Comparison of ENCODE assay signal across 14 cellular contexts in the genomic region with DNA sequence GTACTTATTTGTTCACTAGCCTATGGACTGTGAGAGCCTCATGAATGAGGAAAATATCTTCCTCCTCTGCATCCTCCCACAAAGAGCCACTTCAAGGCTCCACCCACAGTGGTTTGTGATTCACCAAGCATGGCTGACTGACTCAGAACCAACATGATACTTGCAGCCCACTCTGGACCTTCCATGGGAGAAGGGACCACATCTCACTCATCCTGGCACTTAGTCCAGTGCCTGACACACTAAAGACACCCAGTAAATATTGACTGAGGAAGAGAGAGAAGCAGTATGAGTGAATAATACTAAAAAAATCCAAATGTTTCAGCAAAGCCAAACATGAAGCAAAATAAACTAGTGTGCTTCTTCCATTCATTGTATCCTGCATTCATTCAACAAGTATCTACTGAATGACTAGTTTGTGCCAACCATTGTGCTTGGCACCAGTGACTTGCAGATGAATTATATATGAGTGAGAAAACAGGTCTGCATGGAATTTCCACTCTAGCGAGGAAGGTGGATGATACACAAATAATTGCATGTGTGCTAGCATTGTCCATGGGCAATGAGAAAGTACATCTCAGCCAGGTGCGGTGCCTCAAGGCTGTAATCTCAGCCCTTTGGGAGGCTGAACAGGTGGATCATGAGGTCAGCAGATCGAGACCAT. TPM values are rescaled to one million over a fixed set of nuclear protein-coding genes. Genes with fewer than 3 reads are reported as not detected.
DNase-seq lines count a peak whose midpoint lies in the region; ATAC-seq and TF ChIP-seq lines count a peak whose summit lies in the region.
"Had no signal": no experiment of that assay in that cellular context is flagged by ENCODE, and none has a peak within 500 bp of the region (broad histone marks: within the 10 kb centered on the region; RNA-seq: fewer than 3 reads in every experiment).

No MANE protein-coding gene starts in this region.

- H3K4me1 ChIP-seq in breast epithelium (no peaks in the 10 kb centered on the region), SJSA1 (replicated peaks) (peaks cover 60% of the 10 kb centered on the region), upper lobe of right lung (no peaks in the 10 kb centered on the region), right atrium auricular region (peaks cover 0 to under 1% of the 10 kb centered on the region in 2 donors)

- intact Hi-C loops in MCF 10A (cut with micrococcal nuclease): no loop called here
- intact Hi-C loops in breast epithelium (cut with DNase I; ENCODE audit: low total_unique reads): no loop called here
- intact Hi-C loops in upper lobe of right lung (cut with DNase I): no loop called here

- CTCF ChIA-PET in MCF 10A (lab: Yijun Ruan, JAX): no interaction called here

- peaks cover 36% of the 10 kb centered on the region for H3K36me3 Mint-ChIP-seq in MCF 10A (ENCODE audit: insufficient read depth, unreplicated experiment)

- peaks cover 11% of the 10 kb centered on the region for H3K9me3 Mint-ChIP-seq in MCF 10A (ENCODE audit: unreplicated experiment)
- H3K9me3 Mint-ChIP-seq: nephron had no signal

- POLR2A ChIA-PET in MCF 10A (lab: Yijun Ruan, JAX): interaction anchor here (0.6 to 1.6 kb wide), 3 partner anchors 9 to 47 kb away, joined by 3 to 4 read pairs (median 3); no protein-coding TSS in a partner anchor

- no peak for TF ChIP-seq CTCF in MCF 10A (IDR thresholded peaks at IDR 0.05; ENCODE audit: unreplicated experiment)
- no peak for TF ChIP-seq CTCF in breast epithelium (IDR thresholded peaks at IDR 0.05)
- no peak for TF ChIP-seq CTCF in fibroblast of pulmonary artery (IDR thresholded peaks at IDR 0.05; ENCODE audit: low read length, missing control alignments)
- TF ChIP-seq CTCF in upper lobe of right lung (IDR thresholded peaks at IDR 0.05): no peak
- TF ChIP-seq CTCF in right atrium auricular region (IDR thresholded peaks at IDR 0.05): no peak

- H3K4me3 Mint-ChIP-seq in MCF 10A (ENCODE audit: unreplicated experiment): no peak overlapping the region
- H3K4me3 Mint-ChIP-seq: nephron had no signal

- H3K4me1 Mint-ChIP-seq in MCF 10A (ENCODE audit: insufficient read depth, unreplicated experiment): peaks cover 68% of the 10 kb centered on the region

- H3K4me3 ChIP-seq in breast epithelium: no peak overlapping the region
- no peak overlapping the region for H3K4me3 ChIP-seq in SJSA1
- H3K4me3 ChIP-seq in fibroblast of pulmonary artery (replicated peaks; ENCODE audit: low read depth, low read length): no peak overlapping the region
- no peak overlapping the region for H3K4me3 ChIP-seq in upper lobe of right lung
- H3K4me3 ChIP-seq in right atrium auricular region: no peak overlapping the region
- H3K4me3 ChIP-seq: skin epidermis had no signal

- peak; percentile 28 for ATAC-seq in upper lobe of right lung
- ATAC-seq in GM21447 (IDR thresholded peaks at IDR 0.05; ENCODE audit: unreplicated experiment): no peak

- H3K9me3 ChIP-seq in breast epithelium (no peaks in the 10 kb centered on the region), SJSA1 (replicated peaks) (no peaks in the 10 kb centered on the region), upper lobe of right lung (no peaks in the 10 kb centered on the region), right atrium auricular region (no peaks in the 10 kb centered on the region)

- no TSS peak for BruUV-seq in MCF 10A (replicated peaks; lab: Mats Ljungman, UMichigan)

- peak overlapping the region; percentile 79 for H3K27ac Mint-ChIP-seq in MCF 10A (ENCODE audit: low read depth, unreplicated experiment)
- H3K27ac Mint-ChIP-seq: nephron had no signal

- no peaks in the 10 kb centered on the region for H3K36me3 ChIP-seq in breast epithelium
- H3K36me3 ChIP-seq in SJSA1: peaks cover 11% of the 10 kb centered on the region
- H3K36me3 ChIP-seq in upper lobe of right lung: no peaks in the 10 kb centered on the region
- H3K36me3 ChIP-seq in right atrium auricular region: no peaks in the 10 kb centered on the region

- H3K27me3 Mint-ChIP-seq in MCF 10A (ENCODE audit: insufficient read depth, unreplicated experiment): no peaks in the 10 kb centered on the region

- H3K27ac ChIP-seq in breast epithelium: no peak overlapping the region
- H3K27ac ChIP-seq in SJSA1: no peak overlapping the region
- no peak overlapping the region for H3K27ac ChIP-seq in upper lobe of right lung
- H3K27ac ChIP-seq in right atrium auricular region: no peak overlapping the region
- H3K27ac ChIP-seq: skin epidermis had no signal

- no peaks in the 10 kb centered on the region for H3K27me3 ChIP-seq in breast epithelium
- no peaks in the 10 kb centered on the region for H3K27me3 ChIP-seq in SJSA1 (replicated peaks)
- H3K27me3 ChIP-seq in upper lobe of right lung: no peaks in the 10 kb centered on the region
- H3K27me3 ChIP-seq in right atrium auricular region: no peaks in the 10 kb centered on the region

- no peak for TF ChIP-seq POLR2A in breast epithelium (IDR thresholded peaks at IDR 0.05)

- DNase-seq in MCF 10A (ENCODE audit: unreplicated experiment) (peak; percentile 73), breast epithelium (ENCODE audit: low spot score in 2 of 2) (no peak), SJSA1 (ENCODE audit: low read depth in 1 of 2, low spot score in 2 of 2) (peak; percentile 62 to 78), fibroblast of pulmonary artery (ENCODE audit: low read depth) (peak; percentile 57), upper lobe of right lung (no peak), right atrium auricular region (ENCODE audit: low spot score) (no peak), NCI-H2196 treated with DMSO at 0.1 percent for 48 hours (lab: John Stamatoyannopoulos, UW; ENCODE audit: unreplicated experiment) (no peak)
- DNase-seq: activated CD4-positive, alpha-beta T cell treated with anti-CD3 and anti-CD28 coated beads, Interleukin-2, amount 50 U/mL, for 1 hour; activated gamma-delta T cell; islet precursor cell; NCI-H1092 treated with DMSO at 0.1 percent for 48 hours had no signal

RNA-seq across cellular contexts. Expression of gene BLID, which starts 54.9 kb away (rescaled TPM):
- 4.1 and 4.5 TPM in 2 replicates for total RNA-seq in MCF 10A (2022)
- 1 to 10 TPM; 2.0 to 2.8 (median 2.4) TPM for total RNA-seq in breast epithelium
- total RNA-seq in SJSA1 (2014; rRNA removed; shearing (Covaris generic)): 0.42 TPM in 1 of 2 replicates, not detected in the other
- not detected for total RNA-seq in upper lobe of right lung
- total RNA-seq in right atrium auricular region: 1 to 10 TPM; 1.1 to 1.2 TPM

Comparison
In these comparisons a context has a peak if more than half of its experiments do, and no peak if none do; other contexts are left out.
1. DNase-seq: peak in MCF 10A (single experiment), SJSA1 (2 of 2) and fibroblast of pulmonary artery (single experiment); none in breast epithelium (0 of 2), upper lobe of right lung (single experiment), right atrium auricular region (single experiment) and NCI-H2196 treated with DMSO at 0.1 percent for 48 hours (single experiment).